In genomic region chr3:9161811-9162210, GRCh38 we compare ENCODE assay signal across 30 cellular contexts.
"Had no signal": no experiment of that assay in that cellular context is flagged by ENCODE, and none has a peak within 500 bp of the region (broad histone marks: within the 10 kb centered on the region; RNA-seq: fewer than 3 reads in every experiment).

No MANE protein-coding gene starts in this region.

- H3K27me3 Mint-ChIP-seq: activated CD4-positive, alpha-beta T cell treated with anti-CD3 and anti-CD28 coated beads for 36 hours; activated CD4-positive, alpha-beta T cell treated with anti-CD3 and anti-CD28 coated beads, Interleukin-2, amount 10 ng/mL, durations not matched to agents 7 days and 5 days; activated naive CD8-positive, alpha-beta T cell treated with anti-CD3 and anti-CD28 coated beads for 36 hours; activated T-cell treated with anti-CD3 and anti-CD28 coated beads, Interleukin-2, amount 50 U/mL, for 24 hours had no signal

- H3K4me1 ChIP-seq: SJSA1 had no signal

- H3K4me3 ChIP-seq: SJSA1 had no signal

- H3K27ac Mint-ChIP-seq: activated CD4-positive, alpha-beta T cell treated with anti-CD3 and anti-CD28 coated beads for 36 hours; activated CD4-positive, alpha-beta T cell treated with anti-CD3 and anti-CD28 coated beads, Interleukin-2, amount 10 ng/mL, durations not matched to agents 7 days and 5 days; activated CD8-positive, alpha-beta T cell treated with anti-CD3 and anti-CD28 coated beads, Interleukin-2, amount 10 ng/mL, durations not matched to agents 7 days and 5 days; activated naive CD8-positive, alpha-beta T cell treated with anti-CD3 and anti-CD28 coated beads for 36 hours; activated T-cell treated with anti-CD3 and anti-CD28 coated beads, Interleukin-2, amount 50 U/mL, for 24 hours; activated T-helper 2 cell treated with anti-CD3 and anti-CD28 coated beads, Interferon-gamma antibody, Interleukin-2, Interleukin-4, amounts not matched to agents 10 μg/mL and 5 μg/mL and 100 μg/mL, durations not matched to agents 14 hours and 24 hours and 36 hours; T-helper 1 cell treated with Interleukin-12 subunit alpha and Interleukin-12 subunit beta and Interleukin-4 antibody, amounts not matched to agents 30 μg/mL and 1 μg/mL, for 36 hours; T-helper 2 cell treated with Interferon-gamma antibody and Interleukin-4, amounts not matched to agents 5 μg/mL and 100 μg/mL, for 36 hours; WTC11 had no signal

- H3K27ac ChIP-seq: SJSA1 had no signal

- H3K9me3 ChIP-seq: SJSA1, SK-N-SH had no signal

- H3K4me1 Mint-ChIP-seq: activated CD4-positive, alpha-beta T cell treated with anti-CD3 and anti-CD28 coated beads for 36 hours; activated naive CD8-positive, alpha-beta T cell treated with anti-CD3 and anti-CD28 coated beads for 36 hours had no signal

- H3K4me3 Mint-ChIP-seq: activated CD4-positive, alpha-beta T cell treated with anti-CD3 and anti-CD28 coated beads for 36 hours; activated CD4-positive, alpha-beta T cell treated with anti-CD3 and anti-CD28 coated beads, Interleukin-2, amount 10 ng/mL, durations not matched to agents 7 days and 5 days; activated CD8-positive, alpha-beta T cell treated with anti-CD3 and anti-CD28 coated beads, Interleukin-2, amount 10 ng/mL, durations not matched to agents 7 days and 5 days; activated naive CD8-positive, alpha-beta T cell treated with anti-CD3 and anti-CD28 coated beads for 36 hours; activated T-cell treated with anti-CD3 and anti-CD28 coated beads, Interleukin-2, amount 50 U/mL, for 24 hours; T-helper 1 cell treated with Interleukin-12 subunit alpha and Interleukin-12 subunit beta and Interleukin-4 antibody, amounts not matched to agents 30 μg/mL and 1 μg/mL, for 36 hours; T-helper 2 cell treated with Interferon-gamma antibody and Interleukin-4, amounts not matched to agents 5 μg/mL and 100 μg/mL, for 36 hours; WTC11 had no signal

- H3K9me3 Mint-ChIP-seq: activated CD4-positive, alpha-beta T cell treated with anti-CD3 and anti-CD28 coated beads, Interleukin-2, amount 10 ng/mL, durations not matched to agents 7 days and 5 days; activated naive CD8-positive, alpha-beta T cell treated with anti-CD3 and anti-CD28 coated beads for 36 hours; activated T-cell treated with anti-CD3 and anti-CD28 coated beads, Interleukin-2, amount 50 U/mL, for 24 hours; activated T-helper 2 cell treated with anti-CD3 and anti-CD28 coated beads, Interferon-gamma antibody, Interleukin-2, Interleukin-4, amounts not matched to agents 10 μg/mL and 5 μg/mL and 100 μg/mL, durations not matched to agents 14 hours and 24 hours and 36 hours; T-helper 1 cell treated with Interleukin-12 subunit alpha and Interleukin-12 subunit beta and Interleukin-4 antibody, amounts not matched to agents 30 μg/mL and 1 μg/mL, for 36 hours; T-helper 2 cell treated with Interferon-gamma antibody and Interleukin-4, amounts not matched to agents 5 μg/mL and 100 μg/mL, for 36 hours; WTC11 had no signal

- H3K4me2 ChIP-seq: SK-N-SH had no signal

- DNase-seq: activated CD4-positive, alpha-beta T cell treated with anti-CD3 and anti-CD28 coated beads for 36 hours; activated CD4-positive, alpha-beta T cell treated with anti-CD3 and anti-CD28 coated beads, Interleukin-2, amount 10 ng/mL, durations not matched to agents 7 days and 5 days; activated CD4-positive, alpha-beta T cell treated with anti-CD3 and anti-CD28 coated beads, Interleukin-2, amount 50 U/mL, for 48 hours; activated CD8-positive, alpha-beta T cell treated with anti-CD3 and anti-CD28 coated beads, Interleukin-2, amount 10 ng/mL, durations not matched to agents 7 days and 5 days; activated naive CD4-positive, alpha-beta T cell; activated naive CD4-positive, alpha-beta T cell treated with anti-CD3 and anti-CD28 coated beads, Interleukin-2, amount 50 U/mL, for 16 hours; activated naive CD8-positive, alpha-beta T cell treated with anti-CD3 and anti-CD28 coated beads for 36 hours; activated T-cell treated with anti-CD3 and anti-CD28 coated beads, Interleukin-2, amount 50 U/mL, for 24 hours; amniotic stem cell; aorta; central memory CD4-positive, alpha-beta T cell; Kasumi-1; KG1; NCI-H1105; NCI-H1417 treated with DMSO at 0.1 percent for 48 hours; NCI-H187 treated with DMSO at 0.1 percent for 48 hours; NCI-H2081; NCI-H226; NCI-H446 treated with DMSO at 0.1 percent for 48 hours; NCI-H69; NCI-H82; SHP77 treated with DMSO at 0.1 percent for 48 hours; SK-N-SH had no signal

- ATAC-seq: activated CD4-positive, alpha-beta T cell treated with anti-CD3 and anti-CD28 coated beads for 36 hours; activated CD4-positive, CD25-positive, alpha-beta regulatory T cell treated with anti-CD3 and anti-CD28 coated beads, Interleukin-2, amount 50 U/mL, for 24 hours; activated CD8-positive, alpha-beta T cell treated with anti-CD3 and anti-CD28 coated beads, Interleukin-2, amount 10 ng/mL, durations not matched to agents 7 days and 5 days; Panc1; WTC11 had no signal

- H3K27me3 ChIP-seq: SJSA1 had no signal

- H3K36me3 ChIP-seq: SJSA1 had no signal

- H3K36me3 Mint-ChIP-seq: activated naive CD8-positive, alpha-beta T cell treated with anti-CD3 and anti-CD28 coated beads for 36 hours; WTC11 had no signal

- H3K9ac ChIP-seq: SK-N-SH had no signal
